ENCODE assay signal across 8 cellular contexts in genomic region chr1:194495434-194495833, GRCh38.
"Had no signal": no experiment of that assay in that cellular context is flagged by ENCODE, and none has a peak within 500 bp of the region (broad histone marks: within the 10 kb centered on the region; RNA-seq: fewer than 3 reads in every experiment).

No MANE protein-coding gene starts in this region.

- H2AFZ ChIP-seq: GM23248, GM23338 had no signal

- H3K4me3 Mint-ChIP-seq: GM23338, H9, HFFc6 had no signal

- H3K27ac Mint-ChIP-seq: GM23338, H9, HFFc6 had no signal

- H3K4me1 Mint-ChIP-seq: GM23338, H9 had no signal

- H3K4me2 ChIP-seq: GM23338 had no signal

- H3K9ac ChIP-seq: GM23248 had no signal

- H3K36me3 ChIP-seq: HAP-1 had no signal

- H3K27ac ChIP-seq: GM23248 had no signal

- DNase-seq: GM23248, GOT3, H7, H9, HCEC 1CT, HFFc6 had no signal

- H3K9me3 ChIP-seq: HAP-1 had no signal

- H3K4me1 ChIP-seq: HAP-1 had no signal

- H3K4me3 ChIP-seq: GM23248, GM23338, HAP-1 had no signal
